In the genomic region with DNA sequence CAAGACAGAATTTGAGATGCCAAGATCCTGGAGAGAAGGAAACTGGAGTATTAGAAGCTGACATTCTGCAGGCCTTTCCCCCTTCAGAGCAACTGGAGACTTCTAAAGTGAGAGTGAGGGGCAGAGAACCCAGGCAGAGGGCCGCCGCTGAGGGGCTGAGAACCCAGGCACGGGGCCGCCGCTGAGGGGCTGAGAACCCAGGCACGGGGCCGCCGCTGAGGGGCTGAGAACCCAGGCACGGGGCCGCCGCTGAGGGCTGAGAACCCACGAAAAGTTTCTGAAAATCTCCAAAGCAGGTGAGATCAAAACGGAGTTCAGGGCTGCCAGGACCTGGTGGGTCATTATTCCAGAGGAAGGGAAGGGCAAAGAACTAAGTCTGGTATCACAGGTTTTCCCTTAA, we compare ENCODE assay signal across 21 cellular contexts.
DNase-seq lines count a peak whose midpoint lies in the region; ATAC-seq and TF ChIP-seq lines count a peak whose summit lies in the region.
"Had no signal": no experiment of that assay in that cellular context is flagged by ENCODE, and none has a peak within 500 bp of the region (broad histone marks: within the 10 kb centered on the region; RNA-seq: fewer than 3 reads in every experiment).

No MANE protein-coding gene starts in this region.

- TF ChIP-seq POLR2A in spleen (IDR thresholded peaks at IDR 0.05), result no peak

- H3K27ac Mint-ChIP-seq in activated naive CD4-positive, alpha-beta T cell treated with anti-CD3 and anti-CD28 coated beads, Interleukin-2, amount 10 ng/mL, durations not matched to agents 7 days and 5 days, result peak overlapping the region; percentile 72
- 0 out of 2 replicates have a peak overlapping the region, but pooled peaks have one; percentile 28 for H3K27ac Mint-ChIP-seq in WTC11
- peak overlapping the region in 4 of 6 donors; percentile 80 to 96 (median 84) for H3K27ac Mint-ChIP-seq in immature natural killer cell

- peaks cover 13% of the 10 kb centered on the region for H3K27me3 Mint-ChIP-seq in activated naive CD4-positive, alpha-beta T cell treated with anti-CD3 and anti-CD28 coated beads, Interleukin-2, amount 10 ng/mL, durations not matched to agents 7 days and 5 days
- no peaks in the 10 kb centered on the region for H3K27me3 Mint-ChIP-seq in WTC11 (ENCODE audit: low read depth)
- H3K27me3 Mint-ChIP-seq in immature natural killer cell (ENCODE audit: low read depth in 3 of 3), result peaks cover 2 to 7% (median 6%) of the 10 kb centered on the region in 3 donors

- H3K27ac ChIP-seq in spleen (no peak overlapping the region), left lung (no peak overlapping the region)
- H3K27ac ChIP-seq: SK-N-MC had no signal

- H3K36me3 ChIP-seq in spleen (peaks cover 0 to 83% (median 3%) of the 10 kb centered on the region in 6 donors), left lung (peaks cover 0 to 57% of the 10 kb centered on the region in 2 donors)

- POLR2A ChIA-PET in WTC11 (lab: Charles Lee), result no interaction called here

- ATAC-seq in WTC11, result no peak
- no peak for ATAC-seq in left lung
- ATAC-seq: HCT116 had no signal

- 89 to 97% (median 94%) methylated on average over 13 of the region's 13 CpGs for WGBS in spleen, 5 donors

- peaks cover 20% of the 10 kb centered on the region for H3K4me1 Mint-ChIP-seq in activated naive CD4-positive, alpha-beta T cell treated with anti-CD3 and anti-CD28 coated beads, Interleukin-2, amount 10 ng/mL, durations not matched to agents 7 days and 5 days
- H3K4me1 Mint-ChIP-seq in WTC11 (peaks cover 27% of the 10 kb centered on the region), immature natural killer cell (peaks cover 37 to 46% of the 10 kb centered on the region in 2 donors)

- H3K4me1 ChIP-seq in spleen, result no peaks in the 10 kb centered on the region
- H3K4me1 ChIP-seq in left lung, result no peaks in the 10 kb centered on the region

- CTCF ChIA-PET in activated naive CD4-positive, alpha-beta T cell treated with anti-CD3 and anti-CD28 coated beads, Interleukin-2, amount 10 ng/mL, durations not matched to agents 7 days and 5 days (lab: Charles Lee), result no interaction called here
- CTCF ChIA-PET in WTC11 (lab: Charles Lee), result no interaction called here

- H3K27me3 ChIP-seq in spleen (replicated peaks in 1 of 7), result no peaks in the 10 kb centered on the region
- no peaks in the 10 kb centered on the region for H3K27me3 ChIP-seq in left lung

- H3K4me3 Mint-ChIP-seq in activated naive CD4-positive, alpha-beta T cell treated with anti-CD3 and anti-CD28 coated beads, Interleukin-2, amount 10 ng/mL, durations not matched to agents 7 days and 5 days, result no peak overlapping the region
- H3K4me3 Mint-ChIP-seq in WTC11 (no peak overlapping the region), immature natural killer cell (peak overlapping the region in 2 of 5 donors; percentile 54 to 61)

- H3K4me3 ChIP-seq in spleen (no peak overlapping the region), left lung (no peak overlapping the region)
- H3K4me3 ChIP-seq: SK-N-MC had no signal

- H3K9me3 ChIP-seq in spleen, result no peaks in the 10 kb centered on the region
- H3K9me3 ChIP-seq in left lung, result no peaks in the 10 kb centered on the region

- no peak for DNase-seq in activated naive CD4-positive, alpha-beta T cell treated with anti-CD3 and anti-CD28 coated beads, Interleukin-2, amount 10 ng/mL, durations not matched to agents 7 days and 5 days
- DNase-seq in activated naive CD4-positive, alpha-beta T cell treated with Interleukin-2 at 50 U/mL for 16 hours, result no peak
- DNase-seq in WTC11 (ENCODE audit: low spot score), result no peak
- no peak for DNase-seq in immature natural killer cell
- DNase-seq in spleen, result peak; percentile 34
- DNase-seq in left lung, result no peak
- no peak for DNase-seq in SKM-1 (lab: John Stamatoyannopoulos, UW; ENCODE audit: unreplicated experiment)
- no peak for DNase-seq in NCI-H2171 (lab: John Stamatoyannopoulos, UW)
- DNase-seq: DMS153, DND-41, KBM-7, NCI-H1048, NCI-H1417, NCI-H1694, NCI-H2081, NCI-H2171 treated with DMSO at 0.1 percent for 48 hours, NCI-H524, NCI-H748 treated with DMSO at 0.1 percent for 48 hours, SIG-M5 had no signal

- H3K36me3 Mint-ChIP-seq in activated naive CD4-positive, alpha-beta T cell treated with anti-CD3 and anti-CD28 coated beads, Interleukin-2, amount 10 ng/mL, durations not matched to agents 7 days and 5 days, result no peaks in the 10 kb centered on the region
- H3K36me3 Mint-ChIP-seq in WTC11 (peaks cover 51% of the 10 kb centered on the region), immature natural killer cell (peaks cover 29 to 65% (median 37%) of the 10 kb centered on the region in 3 donors)

- intact Hi-C loops in spleen (cut with DNase I; ENCODE audit: low total_unique reads) (no loop called here), left lung (cut with DNase I) (no loop called here)

- TF ChIP-seq CTCF in WTC11 (IDR thresholded peaks at IDR 0.05) (no peak), spleen (IDR thresholded peaks at IDR 0.05 in 8 of 11, conservative IDR thresholded peaks at IDR 0.05 in 3 of 11) (no peak), left lung (IDR thresholded peaks at IDR 0.05) (no peak)

- H3K9me3 Mint-ChIP-seq in activated naive CD4-positive, alpha-beta T cell treated with anti-CD3 and anti-CD28 coated beads, Interleukin-2, amount 10 ng/mL, durations not matched to agents 7 days and 5 days, result no peaks in the 10 kb centered on the region
- no peaks in the 10 kb centered on the region for H3K9me3 Mint-ChIP-seq in WTC11
- H3K9me3 Mint-ChIP-seq in immature natural killer cell, result no peaks in the 10 kb centered on the region

TF ChIP-seq in WTC11, 78 proteins besides CTCF, POLR2A, EP300 and RAD21:
- TF ChIP-seq, protein P1, sequence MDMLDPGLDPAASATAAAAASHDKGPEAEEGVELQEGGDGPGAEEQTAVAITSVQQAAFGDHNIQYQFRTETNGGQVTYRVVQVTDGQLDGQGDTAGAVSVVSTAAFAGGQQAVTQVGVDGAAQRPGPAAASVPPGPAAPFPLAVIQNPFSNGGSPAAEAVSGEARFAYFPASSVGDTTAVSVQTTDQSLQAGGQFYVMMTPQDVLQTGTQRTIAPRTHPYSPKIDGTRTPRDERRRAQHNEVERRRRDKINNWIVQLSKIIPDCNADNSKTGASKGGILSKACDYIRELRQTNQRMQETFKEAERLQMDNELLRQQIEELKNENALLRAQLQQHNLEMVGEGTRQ (CRISPR knock-in tag; IDR thresholded peaks at IDR 0.05), result no peak
- TF ChIP-seq ZNF121 (CRISPR knock-in tag; IDR thresholded peaks at IDR 0.05) (no peak), NR3C1 (CRISPR knock-in tag; conservative IDR thresholded peaks at IDR 0.05; ENCODE audit: low read depth) (no peak), ZNF232 (CRISPR knock-in tag; IDR thresholded peaks at IDR 0.05) (no peak), SMAD3 (CRISPR knock-in tag; IDR thresholded peaks at IDR 0.05; ENCODE audit: borderline replicate concordance) (no peak), ZNF416 (CRISPR knock-in tag; IDR thresholded peaks at IDR 0.05) (no peak)
- TF ChIP-seq, protein P2, sequence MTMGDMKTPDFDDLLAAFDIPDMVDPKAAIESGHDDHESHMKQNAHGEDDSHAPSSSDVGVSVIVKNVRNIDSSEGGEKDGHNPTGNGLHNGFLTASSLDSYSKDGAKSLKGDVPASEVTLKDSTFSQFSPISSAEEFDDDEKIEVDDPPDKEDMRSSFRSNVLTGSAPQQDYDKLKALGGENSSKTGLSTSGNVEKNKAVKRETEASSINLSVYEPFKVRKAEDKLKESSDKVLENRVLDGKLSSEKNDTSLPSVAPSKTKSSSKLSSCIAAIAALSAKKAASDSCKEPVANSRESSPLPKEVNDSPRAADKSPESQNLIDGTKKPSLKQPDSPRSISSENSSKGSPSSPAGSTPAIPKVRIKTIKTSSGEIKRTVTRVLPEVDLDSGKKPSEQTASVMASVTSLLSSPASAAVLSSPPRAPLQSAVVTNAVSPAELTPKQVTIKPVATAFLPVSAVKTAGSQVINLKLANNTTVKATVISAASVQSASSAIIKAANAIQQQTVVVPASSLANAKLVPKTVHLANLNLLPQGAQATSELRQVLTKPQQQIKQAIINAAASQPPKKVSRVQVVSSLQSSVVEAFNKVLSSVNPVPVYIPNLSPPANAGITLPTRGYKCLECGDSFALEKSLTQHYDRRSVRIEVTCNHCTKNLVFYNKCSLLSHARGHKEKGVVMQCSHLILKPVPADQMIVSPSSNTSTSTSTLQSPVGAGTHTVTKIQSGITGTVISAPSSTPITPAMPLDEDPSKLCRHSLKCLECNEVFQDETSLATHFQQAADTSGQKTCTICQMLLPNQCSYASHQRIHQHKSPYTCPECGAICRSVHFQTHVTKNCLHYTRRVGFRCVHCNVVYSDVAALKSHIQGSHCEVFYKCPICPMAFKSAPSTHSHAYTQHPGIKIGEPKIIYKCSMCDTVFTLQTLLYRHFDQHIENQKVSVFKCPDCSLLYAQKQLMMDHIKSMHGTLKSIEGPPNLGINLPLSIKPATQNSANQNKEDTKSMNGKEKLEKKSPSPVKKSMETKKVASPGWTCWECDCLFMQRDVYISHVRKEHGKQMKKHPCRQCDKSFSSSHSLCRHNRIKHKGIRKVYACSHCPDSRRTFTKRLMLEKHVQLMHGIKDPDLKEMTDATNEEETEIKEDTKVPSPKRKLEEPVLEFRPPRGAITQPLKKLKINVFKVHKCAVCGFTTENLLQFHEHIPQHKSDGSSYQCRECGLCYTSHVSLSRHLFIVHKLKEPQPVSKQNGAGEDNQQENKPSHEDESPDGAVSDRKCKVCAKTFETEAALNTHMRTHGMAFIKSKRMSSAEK (CRISPR knock-in tag; IDR thresholded peaks at IDR 0.05; ENCODE audit: borderline replicate concordance), result no peak

Comparison
In these comparisons a context has a peak if more than half of its experiments do, and no peak if none do; other contexts are left out.
1. H3K27ac Mint-ChIP-seq: peak in every context shown above with its lines; median percentile 84 in immature natural killer cell; 72 in activated naive CD4-positive, alpha-beta T cell treated with anti-CD3 and anti-CD28 coated beads, Interleukin-2, amount 10 ng/mL, durations not matched to agents 7 days and 5 days; 28 in WTC11.